In genomic region chr16:3457434-3458252, GRCh38 we compare ENCODE assay signal across 1 cellular context.
TF ChIP-seq lines count a peak whose summit lies in the region.

No MANE protein-coding gene starts in this region.

TF ChIP-seq in HepG2, 621 proteins besides CTCF, POLR2A, EP300 and RAD21 (continued from another document and continues in another):
- TF ChIP-seq, protein P1, sequence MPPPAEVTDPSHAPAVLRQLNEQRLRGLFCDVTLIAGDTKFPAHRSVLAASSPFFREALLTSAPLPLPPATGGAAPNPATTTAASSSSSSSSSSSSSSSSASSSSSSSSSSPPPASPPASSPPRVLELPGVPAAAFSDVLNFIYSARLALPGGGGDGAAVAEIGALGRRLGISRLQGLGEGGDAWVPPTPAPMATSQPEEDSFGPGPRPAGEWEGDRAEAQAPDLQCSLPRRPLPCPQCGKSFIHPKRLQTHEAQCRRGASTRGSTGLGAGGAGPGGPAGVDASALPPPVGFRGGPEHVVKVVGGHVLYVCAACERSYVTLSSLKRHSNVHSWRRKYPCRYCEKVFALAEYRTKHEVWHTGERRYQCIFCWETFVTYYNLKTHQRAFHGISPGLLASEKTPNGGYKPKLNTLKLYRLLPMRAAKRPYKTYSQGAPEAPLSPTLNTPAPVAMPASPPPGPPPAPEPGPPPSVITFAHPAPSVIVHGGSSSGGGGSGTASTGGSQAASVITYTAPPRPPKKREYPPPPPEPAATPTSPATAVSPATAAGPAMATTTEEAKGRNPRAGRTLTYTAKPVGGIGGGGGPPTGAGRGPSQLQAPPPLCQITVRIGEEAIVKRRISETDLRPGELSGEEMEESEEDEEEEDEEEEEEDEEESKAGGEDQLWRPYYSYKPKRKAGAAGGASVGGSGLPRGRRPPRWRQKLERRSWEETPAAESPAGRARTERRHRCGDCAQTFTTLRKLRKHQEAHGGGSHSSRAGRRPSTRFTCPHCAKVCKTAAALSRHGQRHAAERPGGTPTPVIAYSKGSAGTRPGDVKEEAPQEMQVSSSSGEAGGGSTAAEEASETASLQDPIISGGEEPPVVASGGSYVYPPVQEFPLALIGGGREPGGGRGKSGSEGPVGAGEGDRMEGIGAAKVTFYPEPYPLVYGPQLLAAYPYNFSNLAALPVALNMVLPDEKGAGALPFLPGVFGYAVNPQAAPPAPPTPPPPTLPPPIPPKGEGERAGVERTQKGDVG (CRISPR knock-in tag; IDR thresholded peaks at IDR 0.05; ENCODE audit: borderline replicate concordance) = no peak
- TF ChIP-seq, protein P2, sequence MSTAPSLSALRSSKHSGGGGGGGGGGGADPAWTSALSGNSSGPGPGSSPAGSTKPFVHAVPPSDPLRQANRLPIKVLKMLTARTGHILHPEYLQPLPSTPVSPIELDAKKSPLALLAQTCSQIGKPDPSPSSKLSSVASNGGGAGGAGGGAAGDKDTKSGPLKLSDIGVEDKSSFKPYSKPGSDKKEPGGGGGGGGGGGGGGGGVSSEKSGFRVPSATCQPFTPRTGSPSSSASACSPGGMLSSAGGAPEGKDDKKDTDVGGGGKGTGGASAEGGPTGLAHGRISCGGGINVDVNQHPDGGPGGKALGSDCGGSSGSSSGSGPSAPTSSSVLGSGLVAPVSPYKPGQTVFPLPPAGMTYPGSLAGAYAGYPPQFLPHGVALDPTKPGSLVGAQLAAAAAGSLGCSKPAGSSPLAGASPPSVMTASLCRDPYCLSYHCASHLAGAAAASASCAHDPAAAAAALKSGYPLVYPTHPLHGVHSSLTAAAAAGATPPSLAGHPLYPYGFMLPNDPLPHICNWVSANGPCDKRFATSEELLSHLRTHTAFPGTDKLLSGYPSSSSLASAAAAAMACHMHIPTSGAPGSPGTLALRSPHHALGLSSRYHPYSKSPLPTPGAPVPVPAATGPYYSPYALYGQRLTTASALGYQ (CRISPR knock-in tag; IDR thresholded peaks at IDR 0.05) = no peak
- TF ChIP-seq ZNF550 (CRISPR knock-in tag; IDR thresholded peaks at IDR 0.05; ENCODE audit: borderline replicate concordance) (no peak), ZNF160 (CRISPR knock-in tag; IDR thresholded peaks at IDR 0.05) (peak; percentile 78; the same call in 1 of the 2 replicates), CBFB (CRISPR knock-in tag; IDR thresholded peaks at IDR 0.05) (no peak; the same call in 1 of the 2 replicates), ATM (IDR thresholded peaks at IDR 0.05; ENCODE audit: borderline replicate concordance) (no peak), KLF11 (CRISPR knock-in tag; IDR thresholded peaks at IDR 0.05) (0 out of 2 replicates have a peak, but pooled peaks have one; percentile 27), HMG20B (CRISPR knock-in tag; conservative IDR thresholded peaks at IDR 0.05) (no peak), ZNF317 (CRISPR knock-in tag; IDR thresholded peaks at IDR 0.05) (peak; percentile 80), KDM5B (CRISPR knock-in tag; IDR thresholded peaks at IDR 0.05; ENCODE audit: borderline replicate concordance) (peak; percentile 92; the same call in 1 of the 2 replicates), NR2F2 (IDR thresholded peaks at IDR 0.05; ENCODE audit: borderline replicate concordance, low read depth) (no peak), STAT5B (CRISPR knock-in tag; IDR thresholded peaks at IDR 0.05) (no peak), BRD4 (CRISPR knock-in tag; IDR thresholded peaks at IDR 0.05) (peak; percentile 88), DMTF1 (CRISPR knock-in tag; IDR thresholded peaks at IDR 0.05) (no peak), ZNF460 (CRISPR knock-in tag; IDR thresholded peaks at IDR 0.05; ENCODE audit: borderline replicate concordance) (no peak; the same call in 1 of the 2 replicates), MED13 (CRISPR knock-in tag; IDR thresholded peaks at IDR 0.05) (peak; percentile 56; the same call in 1 of the 2 replicates), ZNF484 (CRISPR knock-in tag; IDR thresholded peaks at IDR 0.05; ENCODE audit: borderline replicate concordance, low read depth) (no peak), DNMT3B (CRISPR knock-in tag; conservative IDR thresholded peaks at IDR 0.05) (no peak), SMYD3 (CRISPR knock-in tag; IDR thresholded peaks at IDR 0.05) (peak; percentile 74; the same call in 1 of the 2 replicates), ERF (CRISPR knock-in tag; IDR thresholded peaks at IDR 0.05) (peak; percentile 72), MYPOP (CRISPR knock-in tag; IDR thresholded peaks at IDR 0.05) (peak; percentile 76), ZNF180 (CRISPR knock-in tag; IDR thresholded peaks at IDR 0.05; ENCODE audit: borderline replicate concordance, low read depth) (0 out of 2 replicates have a peak, but pooled peaks have one; percentile 53), PAX8 (CRISPR knock-in tag; IDR thresholded peaks at IDR 0.05; ENCODE audit: borderline replicate concordance) (no peak; the same call in 1 of the 2 replicates), ZNF510 (CRISPR knock-in tag; IDR thresholded peaks at IDR 0.05; ENCODE audit: low read depth) (no peak; the same call in 1 of the 2 replicates), ONECUT2 (CRISPR knock-in tag; IDR thresholded peaks at IDR 0.05) (0 out of 2 replicates have a peak, but pooled peaks have one; percentile 33), GMEB1 (CRISPR knock-in tag; IDR thresholded peaks at IDR 0.05; ENCODE audit: borderline replicate concordance) (peak; percentile 90), ZNF788 (CRISPR knock-in tag; IDR thresholded peaks at IDR 0.05; ENCODE audit: borderline replicate concordance) (peak; percentile 24; the same call in 1 of the 2 replicates), KAT7 (CRISPR knock-in tag; IDR thresholded peaks at IDR 0.05; ENCODE audit: borderline replicate concordance) (no peak; the same call in 1 of the 2 replicates), HMGXB3 (CRISPR knock-in tag; IDR thresholded peaks at IDR 0.05; ENCODE audit: borderline replicate concordance) (peak; percentile 67; the same call in 1 of the 2 replicates)
- TF ChIP-seq, protein P3, sequence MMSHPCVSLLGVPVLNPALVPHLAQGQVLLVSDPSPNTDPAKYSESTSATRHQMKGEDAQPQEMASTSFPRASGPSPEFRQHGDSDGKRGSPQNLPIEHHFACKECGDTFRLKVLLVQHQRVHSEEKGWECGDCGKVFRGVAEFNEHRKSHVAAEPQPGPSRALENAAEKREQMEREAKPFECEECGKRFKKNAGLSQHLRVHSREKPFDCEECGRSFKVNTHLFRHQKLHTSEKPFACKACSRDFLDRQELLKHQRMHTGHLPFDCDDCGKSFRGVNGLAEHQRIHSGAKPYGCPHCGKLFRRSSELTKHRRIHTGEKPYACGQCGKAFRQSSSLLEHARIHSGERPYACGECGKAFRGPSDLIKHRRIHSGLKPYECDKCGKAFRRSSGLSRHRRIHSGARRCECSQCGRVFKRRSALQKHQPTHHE (CRISPR knock-in tag; IDR thresholded peaks at IDR 0.05; ENCODE audit: borderline replicate concordance) = no peak
- TF ChIP-seq, protein P4, sequence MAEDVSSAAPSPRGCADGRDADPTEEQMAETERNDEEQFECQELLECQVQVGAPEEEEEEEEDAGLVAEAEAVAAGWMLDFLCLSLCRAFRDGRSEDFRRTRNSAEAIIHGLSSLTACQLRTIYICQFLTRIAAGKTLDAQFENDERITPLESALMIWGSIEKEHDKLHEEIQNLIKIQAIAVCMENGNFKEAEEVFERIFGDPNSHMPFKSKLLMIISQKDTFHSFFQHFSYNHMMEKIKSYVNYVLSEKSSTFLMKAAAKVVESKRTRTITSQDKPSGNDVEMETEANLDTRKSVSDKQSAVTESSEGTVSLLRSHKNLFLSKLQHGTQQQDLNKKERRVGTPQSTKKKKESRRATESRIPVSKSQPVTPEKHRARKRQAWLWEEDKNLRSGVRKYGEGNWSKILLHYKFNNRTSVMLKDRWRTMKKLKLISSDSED (CRISPR knock-in tag; IDR thresholded peaks at IDR 0.05) = no peak
- TF ChIP-seq, protein P5, sequence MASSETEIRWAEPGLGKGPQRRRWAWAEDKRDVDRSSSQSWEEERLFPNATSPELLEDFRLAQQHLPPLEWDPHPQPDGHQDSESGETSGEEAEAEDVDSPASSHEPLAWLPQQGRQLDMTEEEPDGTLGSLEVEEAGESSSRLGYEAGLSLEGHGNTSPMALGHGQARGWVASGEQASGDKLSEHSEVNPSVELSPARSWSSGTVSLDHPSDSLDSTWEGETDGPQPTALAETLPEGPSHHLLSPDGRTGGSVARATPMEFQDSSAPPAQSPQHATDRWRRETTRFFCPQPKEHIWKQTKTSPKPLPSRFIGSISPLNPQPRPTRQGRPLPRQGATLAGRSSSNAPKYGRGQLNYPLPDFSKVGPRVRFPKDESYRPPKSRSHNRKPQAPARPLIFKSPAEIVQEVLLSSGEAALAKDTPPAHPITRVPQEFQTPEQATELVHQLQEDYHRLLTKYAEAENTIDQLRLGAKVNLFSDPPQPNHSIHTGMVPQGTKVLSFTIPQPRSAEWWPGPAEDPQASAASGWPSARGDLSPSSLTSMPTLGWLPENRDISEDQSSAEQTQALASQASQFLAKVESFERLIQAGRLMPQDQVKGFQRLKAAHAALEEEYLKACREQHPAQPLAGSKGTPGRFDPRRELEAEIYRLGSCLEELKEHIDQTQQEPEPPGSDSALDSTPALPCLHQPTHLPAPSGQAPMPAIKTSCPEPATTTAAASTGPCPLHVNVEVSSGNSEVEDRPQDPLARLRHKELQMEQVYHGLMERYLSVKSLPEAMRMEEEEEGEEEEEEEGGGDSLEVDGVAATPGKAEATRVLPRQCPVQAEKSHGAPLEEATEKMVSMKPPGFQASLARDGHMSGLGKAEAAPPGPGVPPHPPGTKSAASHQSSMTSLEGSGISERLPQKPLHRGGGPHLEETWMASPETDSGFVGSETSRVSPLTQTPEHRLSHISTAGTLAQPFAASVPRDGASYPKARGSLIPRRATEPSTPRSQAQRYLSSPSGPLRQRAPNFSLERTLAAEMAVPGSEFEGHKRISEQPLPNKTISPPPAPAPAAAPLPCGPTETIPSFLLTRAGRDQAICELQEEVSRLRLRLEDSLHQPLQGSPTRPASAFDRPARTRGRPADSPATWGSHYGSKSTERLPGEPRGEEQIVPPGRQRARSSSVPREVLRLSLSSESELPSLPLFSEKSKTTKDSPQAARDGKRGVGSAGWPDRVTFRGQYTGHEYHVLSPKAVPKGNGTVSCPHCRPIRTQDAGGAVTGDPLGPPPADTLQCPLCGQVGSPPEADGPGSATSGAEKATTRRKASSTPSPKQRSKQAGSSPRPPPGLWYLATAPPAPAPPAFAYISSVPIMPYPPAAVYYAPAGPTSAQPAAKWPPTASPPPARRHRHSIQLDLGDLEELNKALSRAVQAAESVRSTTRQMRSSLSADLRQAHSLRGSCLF (CRISPR knock-in tag; IDR thresholded peaks at IDR 0.05; ENCODE audit: borderline replicate concordance) = no peak
